In the genomic region with DNA sequence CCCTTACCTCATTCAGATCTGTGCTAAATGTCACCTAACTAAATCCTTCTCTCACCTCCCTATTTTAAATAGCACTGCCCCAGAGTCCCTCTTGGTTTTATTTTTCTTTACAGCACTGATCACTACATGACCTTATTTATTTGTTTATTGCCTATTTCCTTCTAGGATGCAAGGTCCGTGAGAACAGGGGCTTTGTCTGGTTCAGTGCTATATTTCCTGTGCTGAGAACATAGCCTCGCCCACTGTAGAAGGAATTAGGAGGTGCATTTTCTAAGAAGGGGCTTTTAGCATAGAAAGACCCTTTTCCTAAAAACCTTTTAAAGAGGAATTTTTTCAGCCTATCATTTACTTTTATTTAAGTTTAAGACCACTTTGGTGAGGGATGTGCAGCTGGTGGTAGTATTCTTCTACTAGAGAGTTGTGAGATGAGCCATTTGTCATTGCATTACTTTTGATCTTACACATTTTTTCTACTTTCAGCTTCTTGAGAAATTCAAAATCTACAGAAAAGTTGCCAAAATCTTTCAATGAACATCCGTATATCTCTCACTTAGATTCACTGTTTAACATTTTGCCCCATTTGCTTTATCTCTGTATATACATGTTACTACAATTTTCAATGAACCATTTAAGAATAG, we compare ENCODE assay signal across 14 cellular contexts. TPM values are rescaled to one million over a fixed set of nuclear protein-coding genes. Genes with fewer than 3 reads are reported as not detected.
A peak's percentile ranks its signal among the peaks of the same experiment; 100 is the strongest.
DNase-seq lines count a peak whose midpoint lies in the region; ATAC-seq and TF ChIP-seq lines count a peak whose summit lies in the region.
"Had no signal": no experiment of that assay in that cellular context is flagged by ENCODE, and none has a peak within 500 bp of the region (broad histone marks: within the 10 kb centered on the region; RNA-seq: fewer than 3 reads in every experiment).

No MANE protein-coding gene starts in this region.

- no peak for TF ChIP-seq CTCF in CD8-positive, alpha-beta T cell (IDR thresholded peaks at IDR 0.05)

- H3K27me3 Mint-ChIP-seq in CD8-positive, alpha-beta T cell (ENCODE audit: low read depth): no peaks in the 10 kb centered on the region
- H3K27me3 Mint-ChIP-seq in central memory CD8-positive, alpha-beta T cell: no peaks in the 10 kb centered on the region

- peak overlapping the region; percentile 3 for H3K27ac Mint-ChIP-seq in CD8-positive, alpha-beta T cell
- peak overlapping the region; percentile 22 for H3K27ac Mint-ChIP-seq in central memory CD8-positive, alpha-beta T cell (ENCODE audit: low read depth)
- H3K27ac Mint-ChIP-seq: nephron had no signal

- H3K4me1 Mint-ChIP-seq in CD8-positive, alpha-beta T cell (ENCODE audit: low read depth): peaks cover 77% of the 10 kb centered on the region
- H3K4me1 Mint-ChIP-seq in central memory CD8-positive, alpha-beta T cell: peaks cover 66% of the 10 kb centered on the region
- H3K4me1 Mint-ChIP-seq: nephron had no signal

- POLR2A ChIA-PET in CD8-positive, alpha-beta T cell (lab: Charles Lee): interaction anchor here (0.6 kb wide), 1 partner anchor 14 kb away, joined by 3 read pairs; no protein-coding TSS in a partner anchor

- H3K27ac ChIP-seq in CD8-positive, alpha-beta T cell (ENCODE audit: low read depth, low read length): no peak overlapping the region
- H3K27ac ChIP-seq: BLaER1 treated with 17β-estradiol and CSF1 and Interleukin-3, amounts not matched to agents 10 nM and 100 nM; hepatocyte had no signal

- intact Hi-C loops in CD8-positive, alpha-beta T cell (cut with DNase I, micrococcal nuclease): no loop called here

- CTCF ChIA-PET in CD8-positive, alpha-beta T cell (lab: Charles Lee): interaction anchor here (1.7 kb wide), 1 partner anchor 44 kb away, joined by 3 read pairs; no protein-coding TSS in a partner anchor

- no peaks in the 10 kb centered on the region for H3K27me3 ChIP-seq in CD8-positive, alpha-beta T cell (ENCODE audit: insufficient read depth, low read length)
- H3K27me3 ChIP-seq: BLaER1 treated with 17β-estradiol and CSF1 and Interleukin-3, amounts not matched to agents 10 nM and 100 nM; hepatocyte had no signal

- no peak for ATAC-seq in CD8-positive, alpha-beta T cell
- peak; percentile 17 for ATAC-seq in GM18868 (IDR thresholded peaks at IDR 0.05; ENCODE audit: unreplicated experiment)
- peak; percentile 3 for ATAC-seq in HG03135 (IDR thresholded peaks at IDR 0.05; ENCODE audit: unreplicated experiment)
- ATAC-seq in central memory CD8-positive, alpha-beta T cell (replicated peaks; ENCODE audit: extremely low read depth, poor library complexity, severe bottlenecking): no peak

- no peaks in the 10 kb centered on the region for H3K36me3 ChIP-seq in CD8-positive, alpha-beta T cell (ENCODE audit: insufficient read depth, low read length)
- H3K36me3 ChIP-seq: BLaER1 treated with 17β-estradiol and CSF1 and Interleukin-3, amounts not matched to agents 10 nM and 100 nM had no signal

- peaks cover 56% of the 10 kb centered on the region for H3K4me1 ChIP-seq in CD8-positive, alpha-beta T cell (ENCODE audit: insufficient read depth, low read length)

- H3K4me3 ChIP-seq in CD8-positive, alpha-beta T cell (ENCODE audit: low read depth, low read length): no peak overlapping the region
- H3K4me3 ChIP-seq: BLaER1 treated with 17β-estradiol and CSF1 and Interleukin-3, amounts not matched to agents 10 nM and 100 nM; hepatocyte; K562 had no signal

- H3K9me3 ChIP-seq in CD8-positive, alpha-beta T cell (ENCODE audit: low read length): no peaks in the 10 kb centered on the region
- H3K9me3 ChIP-seq: BLaER1 treated with 17β-estradiol and CSF1 and Interleukin-3, amounts not matched to agents 10 nM and 100 nM had no signal

- no peaks in the 10 kb centered on the region for H3K9me3 Mint-ChIP-seq in CD8-positive, alpha-beta T cell
- H3K9me3 Mint-ChIP-seq in central memory CD8-positive, alpha-beta T cell: no peaks in the 10 kb centered on the region
- H3K9me3 Mint-ChIP-seq: nephron had no signal

- H3K4me3 Mint-ChIP-seq in CD8-positive, alpha-beta T cell: no peak overlapping the region
- H3K4me3 Mint-ChIP-seq in central memory CD8-positive, alpha-beta T cell: peak overlapping the region; percentile 21
- H3K4me3 Mint-ChIP-seq: nephron had no signal

- no peak for DNase-seq in CD8-positive, alpha-beta T cell
- no peak for DNase-seq in central memory CD8-positive, alpha-beta T cell (ENCODE audit: low spot score in 2 of 2)
- DNase-seq in kidney glomerular epithelial cell (lab: John Stamatoyannopoulos, UW) (no peak), HUDEP-2 (lab: John Stamatoyannopoulos, UW; ENCODE audit: unreplicated experiment in 76 of 76) (no peak), NCI-H1930 (lab: John Stamatoyannopoulos, UW) (no peak), HuH-7.5 (ENCODE audit: low spot score) (no peak)
- DNase-seq: stimulated activated CD4-positive, alpha-beta T cell treated with anti-CD3 and anti-CD28 coated beads, Interleukin-4, amount 100 ng/mL, for 1 hour; stimulated activated naive CD4-positive, alpha-beta T cell had no signal

- H3K36me3 Mint-ChIP-seq in CD8-positive, alpha-beta T cell: no peaks in the 10 kb centered on the region
- peaks cover 4% of the 10 kb centered on the region for H3K36me3 Mint-ChIP-seq in central memory CD8-positive, alpha-beta T cell (ENCODE audit: insufficient read depth)

RNA-seq across cellular contexts. Expression of gene PCGF5, which starts 13.5 kb away (rescaled TPM):
- 10 to 100 TPM; 67.5 to 70.7 TPM for total RNA-seq in CD8-positive, alpha-beta T cell

Comparison
In these comparisons a context has a peak if more than half of its experiments do, and no peak if none do; other contexts are left out.
1. ATAC-seq: peak in GM18868 (single experiment) and HG03135 (single experiment); none in CD8-positive, alpha-beta T cell (single experiment) and central memory CD8-positive, alpha-beta T cell (single experiment).